12 cellular contexts compared by ENCODE assay signal in the genomic region with DNA sequence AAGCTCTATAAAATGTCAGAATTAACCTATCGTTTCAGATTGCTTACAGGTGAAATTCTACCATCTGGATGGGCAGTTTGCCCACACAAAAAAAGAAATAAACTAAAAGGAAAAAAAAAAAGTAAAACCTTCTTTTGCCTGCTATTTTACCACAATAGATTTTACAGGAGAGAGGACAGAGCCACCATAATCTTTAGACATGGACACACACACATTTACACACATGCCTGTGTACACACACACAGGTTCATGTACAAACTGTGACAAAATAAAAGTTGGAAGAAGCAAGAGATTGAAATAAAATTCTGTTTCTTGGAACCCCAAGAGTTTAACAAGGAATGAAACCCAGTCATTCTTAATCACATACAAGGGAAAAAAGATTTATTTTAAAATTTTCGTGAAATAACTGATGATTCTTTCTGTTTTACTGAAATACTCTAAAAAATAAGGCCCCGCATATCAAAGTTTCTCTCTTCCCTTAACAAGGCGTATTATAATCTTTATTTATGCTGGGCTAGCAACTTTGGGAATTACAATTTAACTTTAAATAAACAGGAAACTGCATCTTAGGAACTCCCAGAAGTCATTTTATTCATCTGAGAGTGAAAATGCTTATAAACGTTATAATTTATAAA.
DNase-seq lines count a peak whose midpoint lies in the region; ATAC-seq and TF ChIP-seq lines count a peak whose summit lies in the region.
"Had no signal": no experiment of that assay in that cellular context is flagged by ENCODE, and none has a peak within 500 bp of the region (broad histone marks: within the 10 kb centered on the region; RNA-seq: fewer than 3 reads in every experiment).

No MANE protein-coding gene starts in this region.

- no peak overlapping the region for H2BK5ac ChIP-seq in H9 (ENCODE audit: insufficient read length, low read length)

- peak overlapping the region; percentile 60 for H2BK20ac ChIP-seq in H9 (ENCODE audit: low read depth, low read length, poor library complexity, severe bottlenecking)

- no peak overlapping the region for H2AK5ac ChIP-seq in H9 (ENCODE audit: insufficient read length, low read length)

- TF ChIP-seq POLR2A in spleen (IDR thresholded peaks at IDR 0.05) = no peak

- no peaks in the 10 kb centered on the region for H3K23me2 ChIP-seq in H9 (ENCODE audit: insufficient read length, low read depth, low read length, poor library complexity, severe bottlenecking)

- H3K4me1 ChIP-seq in H9 (ENCODE audit: insufficient read depth, low read length) (peaks cover 17% of the 10 kb centered on the region), adipocyte (ENCODE audit: control insufficient read depth, insufficient read depth, low read length) (peaks cover 41% of the 10 kb centered on the region), spleen (peaks cover 4 to 47% (median 26%) of the 10 kb centered on the region in 6 donors)

- H3K27me3 ChIP-seq in H9 (ENCODE audit: insufficient read depth, low read length) = no peaks in the 10 kb centered on the region
- H3K27me3 ChIP-seq in adipocyte (replicated peaks; ENCODE audit: control insufficient read depth, insufficient read depth, low read length) = no peaks in the 10 kb centered on the region
- no peaks in the 10 kb centered on the region for H3K27me3 ChIP-seq in spleen (replicated peaks in 1 of 7)

- no peak overlapping the region for H3K56ac ChIP-seq in H9 (ENCODE audit: insufficient read length, low read depth, low read length)

- H3K36me3 ChIP-seq in adipocyte (ENCODE audit: control insufficient read depth, insufficient read depth, low read length, severe bottlenecking) (no peaks in the 10 kb centered on the region), spleen (no peaks in the 10 kb centered on the region)

- DNase-seq in H9 (no peak), adipocyte (ENCODE audit: low read depth) (no peak), immature natural killer cell (no peak), spleen (no peak), NCI-H510A (lab: John Stamatoyannopoulos, UW) (no peak), mucosa of gallbladder (ENCODE audit: low spot score) (no peak), COLO829 (ENCODE audit: low spot score) (no peak)
- DNase-seq: activated T-cell treated with anti-CD3 and anti-CD28 coated beads, Interleukin-2, amount 50 U/mL, for 72 hours; DMS79; stimulated activated CD4-positive, alpha-beta T cell treated with anti-CD3 and anti-CD28 coated beads, Interleukin-2, amount 100 ng/mL, for 24 hours had no signal

- H3K9ac ChIP-seq in H9 (ENCODE audit: extremely low read depth, insufficient read length, low read length) = no peak overlapping the region
- peak overlapping the region; percentile 86 for H3K9ac ChIP-seq in adipocyte (ENCODE audit: low read length)

- no peak for TF ChIP-seq CTCF in H9 (conservative IDR thresholded peaks at IDR 0.05)
- no peak for TF ChIP-seq CTCF in spleen (IDR thresholded peaks at IDR 0.05 in 8 of 11, conservative IDR thresholded peaks at IDR 0.05 in 3 of 11)

- no peaks in the 10 kb centered on the region for H4K20me1 ChIP-seq in H9 (ENCODE audit: control insufficient read depth, insufficient read depth, insufficient read length)

- H3K4me3 ChIP-seq in adipocyte (ENCODE audit: low read length) (peak overlapping the region; percentile 88), spleen (peak overlapping the region in 1 of 8 donors; percentile 32)
- H3K4me3 ChIP-seq: K562 had no signal

- no peaks in the 10 kb centered on the region for H3K27me3 Mint-ChIP-seq in H9 (ENCODE audit: low read depth)
- peaks cover 1 to 9% (median 2%) of the 10 kb centered on the region in 3 donors for H3K27me3 Mint-ChIP-seq in immature natural killer cell (ENCODE audit: low read depth in 3 of 3)

- H3K27ac ChIP-seq in H9 (ENCODE audit: insufficient read length, low read depth, low read length) (no peak overlapping the region), spleen (peak overlapping the region; percentile 1 to 77 (median 64))

- ATAC-seq in HG02870 (IDR thresholded peaks at IDR 0.05; ENCODE audit: unreplicated experiment) = no peak
- ATAC-seq: activated T-cell treated with anti-CD3 and anti-CD28 coated beads, Interleukin-2, amount 50 U/mL, for 72 hours; K562 had no signal

- no peak overlapping the region for H3K18ac ChIP-seq in H9 (ENCODE audit: insufficient read length, low read depth, low read length)

- H4K8ac ChIP-seq in H9 (replicated peaks; ENCODE audit: insufficient read length, low read depth, low read length) = no peak overlapping the region

- H3K4me3 Mint-ChIP-seq in H9 = no peak overlapping the region
- peak overlapping the region in 4 of 5 donors; percentile 2 to 76 (median 35) for H3K4me3 Mint-ChIP-seq in immature natural killer cell
- H3K4me3 Mint-ChIP-seq: activated T-cell treated with anti-CD3 and anti-CD28 coated beads, Interleukin-2, amount 50 U/mL, for 72 hours had no signal

- no peaks in the 10 kb centered on the region for H3K79me1 ChIP-seq in H9 (ENCODE audit: insufficient read depth, low read depth, low read length, poor library complexity, severe bottlenecking)

- no peak overlapping the region for H3K23ac ChIP-seq in H9 (ENCODE audit: insufficient read length, low read depth, low read length)

- peaks cover 84 to 94% of the 10 kb centered on the region in 2 experiments for H3K4me1 Mint-ChIP-seq in H9
- peaks cover 13 to 23% of the 10 kb centered on the region in 2 donors for H3K4me1 Mint-ChIP-seq in immature natural killer cell

- H3K4ac ChIP-seq in H9 (ENCODE audit: low read depth, low read length) = no peak overlapping the region

- H3K9me3 ChIP-seq in H9 (ENCODE audit: control insufficient read depth, low read depth, low read length) = no peaks in the 10 kb centered on the region
- H3K9me3 ChIP-seq in adipocyte (ENCODE audit: control insufficient read depth, low read length) = no peaks in the 10 kb centered on the region
- no peaks in the 10 kb centered on the region for H3K9me3 ChIP-seq in spleen

- H3K79me2 ChIP-seq in H9 (ENCODE audit: insufficient read depth, low read length) = peaks cover 5% of the 10 kb centered on the region; the same call in 1 of the 2 replicates

- H4K91ac ChIP-seq in H9 (ENCODE audit: insufficient read length, low read depth, low read length) = no peak overlapping the region

- H2AFZ ChIP-seq in H9 (ENCODE audit: low read length) = no peak overlapping the region

- H3K9me3 Mint-ChIP-seq in H9 (no peaks in the 10 kb centered on the region), immature natural killer cell (no peaks in the 10 kb centered on the region)
- H3K9me3 Mint-ChIP-seq: activated T-cell treated with anti-CD3 and anti-CD28 coated beads, Interleukin-2, amount 50 U/mL, for 72 hours had no signal

- H3K4me2 ChIP-seq in H9 (ENCODE audit: insufficient read depth, insufficient read length, low read length) = no peak overlapping the region

- no peak overlapping the region for H3T11ph ChIP-seq in H9 (ENCODE audit: low read length)

- peak overlapping the region; percentile 89 to 95 (median 95); a peak in 6 of 7 replicates for H3K27ac Mint-ChIP-seq in H9
- H3K27ac Mint-ChIP-seq in immature natural killer cell = peak overlapping the region in 1 of 6 donors; percentile 7
- H3K27ac Mint-ChIP-seq: activated T-cell treated with anti-CD3 and anti-CD28 coated beads, Interleukin-2, amount 50 U/mL, for 72 hours had no signal

- no peak overlapping the region for H2BK15ac ChIP-seq in H9 (ENCODE audit: low read depth, low read length)

- no peak overlapping the region for H2BK120ac ChIP-seq in H9 (ENCODE audit: low read depth, low read length, poor library complexity, severe bottlenecking)

- no peaks in the 10 kb centered on the region for H3K36me3 Mint-ChIP-seq in H9 (ENCODE audit: insufficient read depth in 1 of 3, low read depth in 3 of 3)
- H3K36me3 Mint-ChIP-seq in immature natural killer cell = peaks cover 0 to 4% (median 0%) of the 10 kb centered on the region in 3 donors

- WGBS in H9 (ENCODE audit: extremely low coverage, insufficient read length, low lambda C conversion rate) = no CpG with 5 or more reads among the region's 5 CpGs
- WGBS in spleen, 5 donors = 48 to 62% (median 52%) methylated on average over 5 of the region's 5 CpGs

- H4K5ac ChIP-seq in H9 (ENCODE audit: insufficient read length, low read depth, low read length) = no peak overlapping the region

- no peak overlapping the region for H2BK12ac ChIP-seq in H9 (ENCODE audit: insufficient read length, low read depth, low read length)

- H3K14ac ChIP-seq in H9 (ENCODE audit: insufficient read depth, low read length) = no peak overlapping the region

- intact Hi-C loops in spleen (cut with DNase I; ENCODE audit: low total_unique reads) = no loop called here

Comparison
In these comparisons a context has a peak if more than half of its experiments do, and no peak if none do; other contexts are left out.
1. H3K4me3 Mint-ChIP-seq: peak in immature natural killer cell (4 of 5); none in H9 (0 of 2).